Comparison of ENCODE assay signal across 8 cellular contexts in the genomic region with DNA sequence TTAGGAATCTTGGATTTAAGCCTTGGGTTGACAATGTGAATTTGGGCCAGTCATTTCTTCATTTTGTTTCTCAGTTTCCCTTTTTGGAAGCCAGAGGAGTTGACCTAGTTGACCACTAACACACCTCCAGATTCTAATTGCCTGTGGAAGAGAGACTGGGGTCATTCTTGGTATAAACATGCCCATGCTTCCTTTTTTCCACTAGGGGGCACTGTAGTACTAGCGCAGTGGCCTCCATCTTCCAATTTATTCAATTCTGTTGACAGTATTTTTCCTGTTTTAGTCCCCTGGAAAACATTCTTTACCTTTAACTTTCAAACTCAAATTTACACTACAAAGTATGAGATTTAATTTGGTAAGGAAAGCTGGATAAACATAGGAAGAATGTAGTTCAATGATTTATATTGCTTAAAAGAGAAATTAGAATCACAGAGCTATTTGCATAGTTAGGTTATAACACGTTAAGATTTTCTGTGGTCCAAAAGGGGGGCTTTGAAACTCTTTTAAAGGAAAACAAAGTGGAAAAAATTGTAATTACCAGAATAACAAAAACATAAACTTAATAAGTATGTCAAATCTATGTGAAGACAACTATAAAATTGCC. TPM values are rescaled to one million over a fixed set of nuclear protein-coding genes. Genes with fewer than 3 reads are reported as not detected.
DNase-seq lines count a peak whose midpoint lies in the region; ATAC-seq, FAIRE-seq and TF ChIP-seq lines count a peak whose summit lies in the region.

No MANE protein-coding gene starts in this region.

- no peak overlapping the region for H2AK5ac ChIP-seq in mesendoderm (ENCODE audit: low read length)

- no peak for DNase-seq in CD14-positive monocyte (ENCODE audit: low spot score)
- peak; percentile 65 for DNase-seq in RCC 7860 (ENCODE audit: low spot score)
- DNase-seq in dermis microvascular lymphatic vessel endothelial cell (ENCODE audit: low read depth in 2 of 2) = peak; percentile 35 to 61
- DNase-seq in mesendoderm = peak; percentile 72

- no peak overlapping the region for H3K9ac ChIP-seq in mesendoderm (ENCODE audit: low read length)

- H3K79me1 ChIP-seq in mesendoderm (ENCODE audit: low read length) = no peaks in the 10 kb centered on the region

- ATAC-seq in GM19328 (IDR thresholded peaks at IDR 0.05; ENCODE audit: unreplicated experiment) = no peak
- no peak for ATAC-seq in GM21360 (IDR thresholded peaks at IDR 0.05; ENCODE audit: unreplicated experiment)

- H3K4me1 Mint-ChIP-seq in CD14-positive monocyte = peaks cover 14% of the 10 kb centered on the region

- no peaks in the 10 kb centered on the region for H3K9me3 Mint-ChIP-seq in CD14-positive monocyte

- H2BK15ac ChIP-seq in mesendoderm (replicated peaks; ENCODE audit: low read depth) = no peak overlapping the region

- H3K18ac ChIP-seq in mesendoderm (ENCODE audit: low read length) = no peak overlapping the region

- no peak overlapping the region for H3K27ac Mint-ChIP-seq in CD14-positive monocyte

- H3K4me2 ChIP-seq in mesendoderm (ENCODE audit: low read length) = no peak overlapping the region

- WGBS in mesendoderm (ENCODE audit: extremely low coverage, insufficient coverage, low lambda C conversion rate) = no CpG with 5 or more reads among the region's 2 CpGs

- no peak overlapping the region for H2BK120ac ChIP-seq in mesendoderm (ENCODE audit: low read depth, low read length)

- no peak overlapping the region for H4K8ac ChIP-seq in mesendoderm (ENCODE audit: low read depth, low read length)

- H3K36me3 ChIP-seq in mesendoderm (ENCODE audit: control insufficient read depth, insufficient read depth, low read length) = no peaks in the 10 kb centered on the region

- no peaks in the 10 kb centered on the region for H3K79me2 ChIP-seq in mesendoderm (ENCODE audit: control insufficient read depth, insufficient read depth, low read length)

- no peak overlapping the region for H3K23ac ChIP-seq in mesendoderm (ENCODE audit: low read length)

- no peaks in the 10 kb centered on the region for H3K4me1 ChIP-seq in mesendoderm (ENCODE audit: control insufficient read depth, low read depth, low read length)

- no peaks in the 10 kb centered on the region for H3K27me3 ChIP-seq in mesendoderm (ENCODE audit: insufficient read depth, low read length, poor library complexity)

- H2BK5ac ChIP-seq in mesendoderm (ENCODE audit: low read length) = no peak overlapping the region

- H3K27me3 Mint-ChIP-seq in CD14-positive monocyte (ENCODE audit: low read depth in 3 of 3) = no peaks in the 10 kb centered on the region

- H3K4me3 Mint-ChIP-seq in CD14-positive monocyte = no peak overlapping the region

- H3K4me3 ChIP-seq in mesendoderm (ENCODE audit: low read length) = no peak overlapping the region

- intact Hi-C loops in CD14-positive monocyte (cut with micrococcal nuclease) = loop anchor here (5.0 to 10.0 kb wide), 5 partner anchors 70 to 173 kb away; a partner anchor contains a TSS

- peak; percentile 74 for FAIRE-seq in RCC 7860 (lab: Jason Lieb, UNC)

- peak; percentile 95 for TF ChIP-seq CTCF in CD14-positive monocyte (IDR thresholded peaks at IDR 0.05)
- peak; percentile 85 for TF ChIP-seq CTCF in GM12873 (IDR thresholded peaks at IDR 0.05; ENCODE audit: insufficient read depth, low read depth, low read length, missing control alignments)
- TF ChIP-seq CTCF in LNCAP (IDR thresholded peaks at IDR 0.05) = peak; percentile 79

- peaks cover 11 to 12% of the 10 kb centered on the region in 2 donors for H3K36me3 Mint-ChIP-seq in CD14-positive monocyte

- H3K27ac ChIP-seq in mesendoderm (ENCODE audit: low read depth, low read length) = no peak overlapping the region

- H3K4ac ChIP-seq in mesendoderm (ENCODE audit: low read depth, low read length) = no peak overlapping the region

- H3K56ac ChIP-seq in mesendoderm (ENCODE audit: low read length) = no peak overlapping the region

- H4K5ac ChIP-seq in mesendoderm (ENCODE audit: low read length) = no peak overlapping the region

RNA-seq across cellular contexts. Expression of a gene that starts 57.5 kb away (rescaled TPM):
- polyA plus RNA-seq in CD14-positive monocyte = 10 to 100 TPM; 16.7 to 26.9 TPM
- 43.0 and 43.5 TPM in 2 replicates for total RNA-seq in dermis microvascular lymphatic vessel endothelial cell
- polyA plus RNA-seq in mesendoderm (2013, experiment 1 of 2) = 41.4 TPM
- 40.2 TPM for polyA plus RNA-seq in mesendoderm (2013, experiment 2 of 2)
